19 cellular contexts compared by ENCODE assay signal in genomic region chr5:56632939-56633338, GRCh38.
DNase-seq lines count a peak whose midpoint lies in the region; ATAC-seq and TF ChIP-seq lines count a peak whose summit lies in the region.
"Had no signal": no experiment of that assay in that cellular context is flagged by ENCODE, and none has a peak within 500 bp of the region (broad histone marks: within the 10 kb centered on the region; RNA-seq: fewer than 3 reads in every experiment).

No MANE protein-coding gene starts in this region.

- H3K4me3 ChIP-seq in Caco-2 (ENCODE audit: low read depth, low read length), result no peak overlapping the region
- H3K4me3 ChIP-seq: A549, BLaER1, GM23248, HAP-1 had no signal

- POLR2A ChIA-PET in Caco-2 (lab: Charles Lee), result no interaction called here

- ATAC-seq in HG03159 (IDR thresholded peaks at IDR 0.05; ENCODE audit: unreplicated experiment), result no peak
- ATAC-seq: A549 had no signal

- H3K36me3 ChIP-seq in Caco-2 (ENCODE audit: control insufficient read depth, insufficient read depth, low read length), result no peaks in the 10 kb centered on the region
- H3K36me3 ChIP-seq: BLaER1, HAP-1 had no signal

- no TSS peak for BruUV-seq in Caco-2 (replicated peaks; lab: Mats Ljungman, UMichigan)

- CTCF ChIA-PET in Caco-2 (lab: Charles Lee), result interaction anchor here (1.0 kb wide), 1 partner anchor 83 kb away, joined by 3 read pairs; no protein-coding TSS in a partner anchor

- peaks cover 40% of the 10 kb centered on the region for H3K4me1 ChIP-seq in Caco-2

- H3K27ac Mint-ChIP-seq in Caco-2 (ENCODE audit: unreplicated experiment) (peak overlapping the region; percentile 71), nephron (peak overlapping the region; percentile 10 to 40 (median 28)), type B pancreatic cell (peak overlapping the region; percentile 37)
- H3K27ac Mint-ChIP-seq: CD14-positive monocyte, IgD-negative memory B cell had no signal

- H3K9me3 Mint-ChIP-seq in Caco-2 (ENCODE audit: unreplicated experiment) (peaks cover 32% of the 10 kb centered on the region), nephron (peaks cover 20% of the 10 kb centered on the region), type B pancreatic cell (peaks cover 20% of the 10 kb centered on the region)

- H3K9me3 ChIP-seq in Caco-2, result peaks cover 31% of the 10 kb centered on the region
- H3K9me3 ChIP-seq: HAP-1 had no signal

- TF ChIP-seq CTCF in Caco-2 (IDR thresholded peaks at IDR 0.05; ENCODE audit: insufficient read depth in 1 of 2, low read depth in 1 of 2, low read length in 1 of 2, severe bottlenecking in 1 of 2, unreplicated experiment in 1 of 2) (no peak), nephron (IDR thresholded peaks at IDR 0.05; ENCODE audit: unreplicated experiment in 3 of 3) (no peak), type B pancreatic cell (conservative IDR thresholded peaks at IDR 0.05) (no peak)

- no peaks in the 10 kb centered on the region for H3K27me3 ChIP-seq in Caco-2 (replicated peaks; ENCODE audit: control insufficient read depth, insufficient read depth, low read length)
- H3K27me3 ChIP-seq: BLaER1 had no signal

- intact Hi-C loops in Caco-2 (cut with micrococcal nuclease; ENCODE audit: unreplicated experiment), result no loop called here

- H3K27me3 Mint-ChIP-seq in Caco-2 (ENCODE audit: insufficient read depth, unreplicated experiment), result no peaks in the 10 kb centered on the region
- H3K27me3 Mint-ChIP-seq in nephron (ENCODE audit: low read depth), result no peaks in the 10 kb centered on the region
- H3K27me3 Mint-ChIP-seq in type B pancreatic cell, result no peaks in the 10 kb centered on the region
- H3K27me3 Mint-ChIP-seq: CD4-positive, alpha-beta memory T cell had no signal

- H3K4me1 Mint-ChIP-seq in Caco-2 (ENCODE audit: low read depth, unreplicated experiment) (peaks cover 39% of the 10 kb centered on the region), nephron (peaks cover 25% of the 10 kb centered on the region), type B pancreatic cell (ENCODE audit: unreplicated experiment) (peaks cover 34% of the 10 kb centered on the region)

- H3K4me3 Mint-ChIP-seq in Caco-2 (ENCODE audit: unreplicated experiment) (no peak overlapping the region), nephron (no peak overlapping the region), type B pancreatic cell (no peak overlapping the region)
- H3K4me3 Mint-ChIP-seq: CD14-positive monocyte; CD4-positive, alpha-beta memory T cell had no signal

- DNase-seq in Caco-2, result no peak
- peak; percentile 10 for DNase-seq in OCI-M1 (lab: John Stamatoyannopoulos, UW)
- DNase-seq in type B pancreatic cell (ENCODE audit: extremely low spot score, unreplicated experiment), result no peak
- DNase-seq in retina, result no peak
- no peak for DNase-seq in HUDEP-2 (lab: John Stamatoyannopoulos, UW; ENCODE audit: unreplicated experiment in 76 of 76)
- DNase-seq: AML-193; Calu3; CD4-positive, alpha-beta memory T cell; DND-41; EL; GM23248; KBM-7 had no signal

- peaks cover 4% of the 10 kb centered on the region for H3K36me3 Mint-ChIP-seq in Caco-2 (ENCODE audit: insufficient read depth, unreplicated experiment)
- H3K36me3 Mint-ChIP-seq in nephron (ENCODE audit: low read depth), result peaks cover 18% of the 10 kb centered on the region
- H3K36me3 Mint-ChIP-seq in type B pancreatic cell, result peaks cover 6% of the 10 kb centered on the region
